In genomic region chr2:45067859-45068642, GRCh38 we compare ENCODE assay signal across 2 cellular contexts.
TF ChIP-seq lines count a peak whose summit lies in the region.

No MANE protein-coding gene starts in this region.

TF ChIP-seq in HEK293T, 16 proteins besides CTCF, POLR2A, EP300 and RAD21:
- peak; percentile 49; the same call in 1 of the 2 replicates for TF ChIP-seq PKNOX1 (IDR thresholded peaks at IDR 0.05)
- TF ChIP-seq L3MBTL2 (conservative IDR thresholded peaks at IDR 0.05), result no peak

TF ChIP-seq in HepG2, 621 proteins besides CTCF, POLR2A, EP300 and RAD21:
- TF ChIP-seq ZNF503 (CRISPR knock-in tag; IDR thresholded peaks at IDR 0.05) (no peak), STAG1 (CRISPR knock-in tag; IDR thresholded peaks at IDR 0.05) (peak; percentile 37)
